ENCODE assay signal across 1 cellular context in the genomic region with DNA sequence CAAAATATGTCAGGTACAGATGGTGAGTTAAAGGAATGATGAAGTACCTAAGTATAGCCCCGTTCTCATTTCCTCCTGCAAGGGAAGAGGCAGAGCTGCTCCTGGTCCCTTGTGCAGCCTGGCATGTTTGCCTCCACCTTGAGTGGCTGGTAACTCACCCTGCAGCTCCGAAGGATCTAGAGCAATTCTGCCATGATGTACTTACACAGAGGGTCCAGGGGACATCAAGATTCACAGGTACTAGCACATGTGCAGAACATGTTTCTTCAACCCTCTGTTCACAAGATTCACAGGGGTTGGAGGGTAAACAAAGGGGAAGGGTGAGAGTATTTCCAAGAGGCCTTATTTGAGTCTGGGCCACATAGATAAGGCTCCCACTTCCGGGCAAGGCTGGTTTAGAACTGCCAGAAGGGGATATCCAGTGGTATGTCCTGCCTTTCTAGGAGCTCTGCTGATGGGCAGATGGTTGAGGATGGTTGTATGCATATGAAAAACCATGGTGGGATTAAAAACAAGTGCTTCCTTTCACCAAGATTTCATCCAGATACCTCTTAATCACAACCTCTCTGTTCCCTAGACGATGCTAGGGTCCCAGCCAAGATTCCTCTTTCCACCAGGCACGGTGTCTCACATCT.
TF ChIP-seq lines count a peak whose summit lies in the region.

No MANE protein-coding gene starts in this region.

TF ChIP-seq in K562, 482 proteins besides CTCF, POLR2A, EP300 and RAD21 (continued from another document and continues in another):
- TF ChIP-seq ATF6 (CRISPR knock-in tag; IDR thresholded peaks at IDR 0.05) (no peak), FOXA3 (CRISPR knock-in tag; conservative IDR thresholded peaks at IDR 0.05 in 1 of 2, IDR thresholded peaks at IDR 0.05 in 1 of 2) (peak; percentile 96 to 98), ZC3H4 (CRISPR knock-in tag; IDR thresholded peaks at IDR 0.05; ENCODE audit: borderline replicate concordance) (no peak), BRD9 (IDR thresholded peaks at IDR 0.05; ENCODE audit: low read depth, partially characterized antibody) (no peak), RUNX1 (IDR thresholded peaks at IDR 0.05; ENCODE audit: low read depth) (0 out of 2 replicates have a peak, but pooled peaks have one; percentile 46), HLTF (IDR thresholded peaks at IDR 0.05) (0 out of 2 replicates have a peak, but pooled peaks have one; percentile 40), POLR2B (IDR thresholded peaks at IDR 0.05; ENCODE audit: low read depth, partially characterized antibody) (no peak), CBFB (CRISPR knock-in tag; IDR thresholded peaks at IDR 0.05) (no peak), KLF1 (tag; IDR thresholded peaks at IDR 0.05) (no peak), NFE2L1 (tag; IDR thresholded peaks at IDR 0.05; ENCODE audit: borderline replicate concordance, low read depth) (no peak), ZNF165 (CRISPR knock-in tag; IDR thresholded peaks at IDR 0.05; ENCODE audit: borderline replicate concordance) (no peak), ZNF175 (CRISPR knock-in tag; IDR thresholded peaks at IDR 0.05; ENCODE audit: low read depth) (peak; percentile 67; the same call in 1 of the 2 replicates), IRF2 (CRISPR knock-in tag; IDR thresholded peaks at IDR 0.05) (no peak), HCFC1 (IDR thresholded peaks at IDR 0.05; ENCODE audit: low read depth, low read length) (no peak), ZNF77 (CRISPR knock-in tag; IDR thresholded peaks at IDR 0.05) (no peak), TCF7 (IDR thresholded peaks at IDR 0.05; ENCODE audit: borderline replicate concordance) (no peak), UBTF (IDR thresholded peaks at IDR 0.05; ENCODE audit: borderline replicate concordance in 1 of 2, low read depth in 2 of 2, low read length in 2 of 2) (no peak), FOXP1 (CRISPR knock-in tag; IDR thresholded peaks at IDR 0.05) (0 out of 2 replicates have a peak, but pooled peaks have one; percentile 62), HDAC1 (IDR thresholded peaks at IDR 0.05) (peak in 1 of 2 experiments; percentile 82; a peak in 2 of 4 replicates), ZBTB1 (CRISPR knock-in tag; IDR thresholded peaks at IDR 0.05; ENCODE audit: borderline replicate concordance, low read depth) (0 out of 2 replicates have a peak, but pooled peaks have one; percentile 20), ZHX1 (conservative IDR thresholded peaks at IDR 0.05; ENCODE audit: low read length) (no peak), MXD1 (CRISPR knock-in tag; IDR thresholded peaks at IDR 0.05; ENCODE audit: borderline replicate concordance, poor library complexity, severe bottlenecking) (no peak), FOXO4 (CRISPR knock-in tag; IDR thresholded peaks at IDR 0.05) (no peak), ASH1L (IDR thresholded peaks at IDR 0.05; ENCODE audit: borderline replicate concordance, low read depth, partially characterized antibody) (peak; percentile 57), GABPB2 (CRISPR knock-in tag; conservative IDR thresholded peaks at IDR 0.05) (no peak), DACH1 (IDR thresholded peaks at IDR 0.05; ENCODE audit: partially characterized antibody) (no peak), WHSC1 (IDR thresholded peaks at IDR 0.05; ENCODE audit: low read length) (no peak), TCF3 (CRISPR knock-in tag; IDR thresholded peaks at IDR 0.05) (peak; percentile 97), ADNP (tag; IDR thresholded peaks at IDR 0.05) (no peak; the same call in 1 of the 2 replicates), U2AF2 (optimal IDR thresholded peaks at IDR 0.05; ENCODE audit: low read depth, low read length) (no peak), POLR3G (IDR thresholded peaks at IDR 0.05; ENCODE audit: extremely low read depth, insufficient read length, insufficient replicate concordance) (no peak), XRCC5 (IDR thresholded peaks at IDR 0.05; ENCODE audit: low read depth, low read length) (no peak), CHD2 (IDR thresholded peaks at IDR 0.05; ENCODE audit: low read depth, low read length) (no peak), ZNF512 (tag; IDR thresholded peaks at IDR 0.05) (no peak), C11orf30 (IDR thresholded peaks at IDR 0.05; ENCODE audit: low read depth) (no peak)
- TF ChIP-seq, protein P1, sequence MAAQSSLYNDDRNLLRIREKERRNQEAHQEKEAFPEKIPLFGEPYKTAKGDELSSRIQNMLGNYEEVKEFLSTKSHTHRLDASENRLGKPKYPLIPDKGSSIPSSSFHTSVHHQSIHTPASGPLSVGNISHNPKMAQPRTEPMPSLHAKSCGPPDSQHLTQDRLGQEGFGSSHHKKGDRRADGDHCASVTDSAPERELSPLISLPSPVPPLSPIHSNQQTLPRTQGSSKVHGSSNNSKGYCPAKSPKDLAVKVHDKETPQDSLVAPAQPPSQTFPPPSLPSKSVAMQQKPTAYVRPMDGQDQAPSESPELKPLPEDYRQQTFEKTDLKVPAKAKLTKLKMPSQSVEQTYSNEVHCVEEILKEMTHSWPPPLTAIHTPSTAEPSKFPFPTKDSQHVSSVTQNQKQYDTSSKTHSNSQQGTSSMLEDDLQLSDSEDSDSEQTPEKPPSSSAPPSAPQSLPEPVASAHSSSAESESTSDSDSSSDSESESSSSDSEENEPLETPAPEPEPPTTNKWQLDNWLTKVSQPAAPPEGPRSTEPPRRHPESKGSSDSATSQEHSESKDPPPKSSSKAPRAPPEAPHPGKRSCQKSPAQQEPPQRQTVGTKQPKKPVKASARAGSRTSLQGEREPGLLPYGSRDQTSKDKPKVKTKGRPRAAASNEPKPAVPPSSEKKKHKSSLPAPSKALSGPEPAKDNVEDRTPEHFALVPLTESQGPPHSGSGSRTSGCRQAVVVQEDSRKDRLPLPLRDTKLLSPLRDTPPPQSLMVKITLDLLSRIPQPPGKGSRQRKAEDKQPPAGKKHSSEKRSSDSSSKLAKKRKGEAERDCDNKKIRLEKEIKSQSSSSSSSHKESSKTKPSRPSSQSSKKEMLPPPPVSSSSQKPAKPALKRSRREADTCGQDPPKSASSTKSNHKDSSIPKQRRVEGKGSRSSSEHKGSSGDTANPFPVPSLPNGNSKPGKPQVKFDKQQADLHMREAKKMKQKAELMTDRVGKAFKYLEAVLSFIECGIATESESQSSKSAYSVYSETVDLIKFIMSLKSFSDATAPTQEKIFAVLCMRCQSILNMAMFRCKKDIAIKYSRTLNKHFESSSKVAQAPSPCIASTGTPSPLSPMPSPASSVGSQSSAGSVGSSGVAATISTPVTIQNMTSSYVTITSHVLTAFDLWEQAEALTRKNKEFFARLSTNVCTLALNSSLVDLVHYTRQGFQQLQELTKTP (IDR thresholded peaks at IDR 0.05; ENCODE audit: low read depth in 1 of 2, partially characterized antibody in 2 of 2), result peak; percentile 36 to 84
- TF ChIP-seq, protein P2, sequence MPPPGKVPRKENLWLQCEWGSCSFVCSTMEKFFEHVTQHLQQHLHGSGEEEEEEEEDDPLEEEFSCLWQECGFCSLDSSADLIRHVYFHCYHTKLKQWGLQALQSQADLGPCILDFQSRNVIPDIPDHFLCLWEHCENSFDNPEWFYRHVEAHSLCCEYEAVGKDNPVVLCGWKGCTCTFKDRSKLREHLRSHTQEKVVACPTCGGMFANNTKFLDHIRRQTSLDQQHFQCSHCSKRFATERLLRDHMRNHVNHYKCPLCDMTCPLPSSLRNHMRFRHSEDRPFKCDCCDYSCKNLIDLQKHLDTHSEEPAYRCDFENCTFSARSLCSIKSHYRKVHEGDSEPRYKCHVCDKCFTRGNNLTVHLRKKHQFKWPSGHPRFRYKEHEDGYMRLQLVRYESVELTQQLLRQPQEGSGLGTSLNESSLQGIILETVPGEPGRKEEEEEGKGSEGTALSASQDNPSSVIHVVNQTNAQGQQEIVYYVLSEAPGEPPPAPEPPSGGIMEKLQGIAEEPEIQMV (tag; conservative IDR thresholded peaks at IDR 0.05; ENCODE audit: low read depth), result no peak
- TF ChIP-seq, protein P3, sequence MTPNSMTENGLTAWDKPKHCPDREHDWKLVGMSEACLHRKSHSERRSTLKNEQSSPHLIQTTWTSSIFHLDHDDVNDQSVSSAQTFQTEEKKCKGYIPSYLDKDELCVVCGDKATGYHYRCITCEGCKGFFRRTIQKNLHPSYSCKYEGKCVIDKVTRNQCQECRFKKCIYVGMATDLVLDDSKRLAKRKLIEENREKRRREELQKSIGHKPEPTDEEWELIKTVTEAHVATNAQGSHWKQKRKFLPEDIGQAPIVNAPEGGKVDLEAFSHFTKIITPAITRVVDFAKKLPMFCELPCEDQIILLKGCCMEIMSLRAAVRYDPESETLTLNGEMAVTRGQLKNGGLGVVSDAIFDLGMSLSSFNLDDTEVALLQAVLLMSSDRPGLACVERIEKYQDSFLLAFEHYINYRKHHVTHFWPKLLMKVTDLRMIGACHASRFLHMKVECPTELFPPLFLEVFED (CRISPR knock-in tag; conservative IDR thresholded peaks at IDR 0.05), result no peak
